Comparison of ENCODE assay signal across 1 cellular context in genomic region chr19:1101337-1101698, GRCh38.
TF ChIP-seq lines count a peak whose summit lies in the region.

No MANE protein-coding gene starts in this region.

TF ChIP-seq in IMR-90, 13 proteins besides CTCF, POLR2A, EP300 and RAD21:
- TF ChIP-seq MAZ (IDR thresholded peaks at IDR 0.05; ENCODE audit: borderline replicate concordance, low read depth, low read length) (no peak), CEBPB (IDR thresholded peaks at IDR 0.05; ENCODE audit: low read depth, low read length) (peak; percentile 0; the same call in 1 of the 2 replicates)
TF ChIP-seq in IMR-90: peak in this region for 1.
